1 cellular context compared by ENCODE assay signal in the genomic region with DNA sequence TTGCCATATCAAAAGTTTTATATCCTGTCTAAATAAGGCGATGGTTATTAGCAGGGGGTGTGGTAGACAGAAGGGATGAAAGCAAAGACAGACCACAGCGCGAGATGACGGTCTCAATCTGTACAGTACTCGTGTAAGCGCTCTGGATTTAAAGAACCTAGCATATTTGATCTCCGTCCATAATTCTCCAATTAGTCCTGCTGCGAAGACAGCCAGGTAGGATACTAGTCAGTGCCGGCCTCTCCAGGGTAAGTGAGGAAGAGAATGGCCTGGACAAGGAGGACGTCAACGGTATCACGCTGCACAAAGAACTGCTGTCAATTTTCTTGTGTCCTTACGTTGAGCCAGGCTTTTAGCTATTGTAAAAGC.
A peak's percentile ranks its signal among the peaks of the same experiment; 100 is the strongest.
TF ChIP-seq lines count a peak whose summit lies in the region.

No MANE protein-coding gene starts in this region.

TF ChIP-seq in K562, 482 proteins besides CTCF, POLR2A, EP300 and RAD21 (continued from another document):
- TF ChIP-seq, protein P1, sequence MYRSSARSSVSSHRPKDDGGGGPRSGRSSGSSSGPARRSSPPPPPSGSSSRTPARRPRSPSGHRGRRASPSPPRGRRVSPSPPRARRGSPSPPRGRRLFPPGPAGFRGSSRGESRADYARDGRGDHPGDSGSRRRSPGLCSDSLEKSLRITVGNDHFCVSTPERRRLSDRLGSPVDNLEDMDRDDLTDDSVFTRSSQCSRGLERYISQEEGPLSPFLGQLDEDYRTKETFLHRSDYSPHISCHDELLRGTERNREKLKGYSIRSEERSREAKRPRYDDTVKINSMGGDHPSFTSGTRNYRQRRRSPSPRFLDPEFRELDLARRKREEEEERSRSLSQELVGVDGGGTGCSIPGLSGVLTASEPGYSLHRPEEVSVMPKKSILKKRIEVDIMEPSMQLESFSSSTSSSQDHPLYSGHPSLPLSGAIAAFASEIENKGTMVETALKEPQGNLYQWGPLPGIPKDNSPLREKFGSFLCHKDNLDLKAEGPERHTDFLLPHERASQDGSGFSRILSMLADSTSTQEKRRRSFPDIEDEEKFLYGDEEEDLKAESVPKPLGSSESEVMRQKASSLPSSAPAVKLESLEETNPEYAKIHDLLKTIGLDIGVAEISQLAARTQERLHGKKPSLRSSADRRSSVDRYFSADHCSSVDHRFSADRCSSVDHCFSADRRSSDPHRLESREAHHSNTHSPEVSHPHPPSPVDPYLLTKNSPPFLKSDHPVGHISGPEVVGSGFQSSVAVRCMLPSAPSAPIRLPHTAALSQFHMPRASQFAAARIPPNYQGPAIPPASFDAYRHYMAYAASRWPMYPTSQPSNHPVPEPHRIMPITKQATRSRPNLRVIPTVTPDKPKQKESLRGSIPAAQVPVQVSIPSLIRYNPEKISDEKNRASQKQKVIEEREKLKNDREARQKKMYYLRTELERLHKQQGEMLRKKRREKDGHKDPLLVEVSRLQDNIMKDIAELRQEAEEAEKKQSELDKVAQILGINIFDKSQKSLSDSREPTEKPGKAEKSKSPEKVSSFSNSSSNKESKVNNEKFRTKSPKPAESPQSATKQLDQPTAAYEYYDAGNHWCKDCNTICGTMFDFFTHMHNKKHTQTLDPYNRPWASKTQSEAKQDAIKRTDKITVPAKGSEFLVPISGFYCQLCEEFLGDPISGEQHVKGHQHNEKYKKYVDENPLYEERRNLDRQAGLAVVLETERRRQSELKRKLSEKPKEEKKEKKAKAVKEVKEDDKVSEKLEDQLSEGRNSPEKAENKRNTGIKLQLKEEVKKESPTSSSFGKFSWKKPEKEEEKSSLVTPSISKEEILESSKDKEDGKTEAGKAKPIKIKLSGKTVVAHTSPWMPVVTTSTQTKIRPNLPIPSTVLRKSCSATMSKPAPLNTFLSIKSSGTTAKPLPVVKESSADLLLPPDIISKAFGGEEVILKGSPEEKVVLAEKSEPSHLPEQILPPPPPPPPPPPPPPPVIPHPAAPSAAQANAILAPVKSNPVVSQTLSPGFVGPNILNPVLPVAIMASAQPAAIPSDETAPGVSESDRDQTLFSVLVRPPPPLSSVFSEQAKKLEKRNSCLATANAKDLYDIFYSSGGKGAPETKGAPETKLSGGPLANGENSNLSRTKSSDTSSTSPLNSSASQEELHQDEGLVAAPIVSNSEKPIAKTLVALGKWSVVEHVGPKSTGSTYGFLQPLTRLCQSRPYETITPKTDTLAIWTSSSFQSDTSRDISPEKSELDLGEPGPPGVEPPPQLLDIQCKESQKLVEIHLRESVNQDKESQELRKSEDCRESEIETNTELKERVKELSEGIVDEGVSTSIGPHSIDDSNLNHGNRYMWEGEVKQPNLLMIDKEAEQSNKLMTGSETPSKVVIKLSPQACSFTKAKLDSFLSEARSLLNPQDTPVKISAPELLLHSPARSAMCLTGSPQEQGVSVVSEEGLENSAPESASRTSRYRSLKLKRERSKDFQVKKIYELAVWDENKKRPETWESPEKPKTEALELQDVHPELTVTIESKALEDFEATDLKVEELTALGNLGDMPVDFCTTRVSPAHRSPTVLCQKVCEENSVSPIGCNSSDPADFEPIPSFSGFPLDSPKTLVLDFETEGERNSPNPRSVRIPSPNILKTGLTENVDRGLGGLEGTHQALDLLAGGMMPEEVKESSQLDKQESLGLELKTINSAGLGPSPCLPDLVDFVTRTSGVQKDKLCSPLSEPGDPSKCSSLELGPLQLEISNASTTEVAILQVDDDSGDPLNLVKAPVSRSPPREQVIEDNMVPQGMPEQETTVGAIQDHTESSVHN (IDR thresholded peaks at IDR 0.05; ENCODE audit: borderline replicate concordance in 1 of 2, low read depth in 1 of 2), result no peak
- TF ChIP-seq ELF1 (tag; IDR thresholded peaks at IDR 0.05), result no peak
- TF ChIP-seq, protein P2, sequence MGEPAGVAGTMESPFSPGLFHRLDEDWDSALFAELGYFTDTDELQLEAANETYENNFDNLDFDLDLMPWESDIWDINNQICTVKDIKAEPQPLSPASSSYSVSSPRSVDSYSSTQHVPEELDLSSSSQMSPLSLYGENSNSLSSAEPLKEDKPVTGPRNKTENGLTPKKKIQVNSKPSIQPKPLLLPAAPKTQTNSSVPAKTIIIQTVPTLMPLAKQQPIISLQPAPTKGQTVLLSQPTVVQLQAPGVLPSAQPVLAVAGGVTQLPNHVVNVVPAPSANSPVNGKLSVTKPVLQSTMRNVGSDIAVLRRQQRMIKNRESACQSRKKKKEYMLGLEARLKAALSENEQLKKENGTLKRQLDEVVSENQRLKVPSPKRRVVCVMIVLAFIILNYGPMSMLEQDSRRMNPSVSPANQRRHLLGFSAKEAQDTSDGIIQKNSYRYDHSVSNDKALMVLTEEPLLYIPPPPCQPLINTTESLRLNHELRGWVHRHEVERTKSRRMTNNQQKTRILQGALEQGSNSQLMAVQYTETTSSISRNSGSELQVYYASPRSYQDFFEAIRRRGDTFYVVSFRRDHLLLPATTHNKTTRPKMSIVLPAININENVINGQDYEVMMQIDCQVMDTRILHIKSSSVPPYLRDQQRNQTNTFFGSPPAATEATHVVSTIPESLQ (CRISPR knock-in tag; IDR thresholded peaks at IDR 0.05), result no peak
- no peak for TF ChIP-seq ZNF224 (CRISPR knock-in tag; IDR thresholded peaks at IDR 0.05)
- TF ChIP-seq, protein P3, sequence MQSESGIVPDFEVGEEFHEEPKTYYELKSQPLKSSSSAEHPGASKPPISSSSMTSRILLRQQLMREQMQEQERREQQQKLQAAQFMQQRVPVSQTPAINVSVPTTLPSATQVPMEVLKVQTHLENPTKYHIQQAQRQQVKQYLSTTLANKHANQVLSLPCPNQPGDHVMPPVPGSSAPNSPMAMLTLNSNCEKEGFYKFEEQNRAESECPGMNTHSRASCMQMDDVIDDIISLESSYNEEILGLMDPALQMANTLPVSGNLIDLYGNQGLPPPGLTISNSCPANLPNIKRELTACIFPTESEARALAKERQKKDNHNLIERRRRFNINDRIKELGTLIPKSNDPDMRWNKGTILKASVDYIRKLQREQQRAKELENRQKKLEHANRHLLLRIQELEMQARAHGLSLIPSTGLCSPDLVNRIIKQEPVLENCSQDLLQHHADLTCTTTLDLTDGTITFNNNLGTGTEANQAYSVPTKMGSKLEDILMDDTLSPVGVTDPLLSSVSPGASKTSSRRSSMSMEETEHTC (IDR thresholded peaks at IDR 0.05), result 0 out of 2 replicates have a peak, but pooled peaks have one; percentile 20
- TF ChIP-seq, protein P4, sequence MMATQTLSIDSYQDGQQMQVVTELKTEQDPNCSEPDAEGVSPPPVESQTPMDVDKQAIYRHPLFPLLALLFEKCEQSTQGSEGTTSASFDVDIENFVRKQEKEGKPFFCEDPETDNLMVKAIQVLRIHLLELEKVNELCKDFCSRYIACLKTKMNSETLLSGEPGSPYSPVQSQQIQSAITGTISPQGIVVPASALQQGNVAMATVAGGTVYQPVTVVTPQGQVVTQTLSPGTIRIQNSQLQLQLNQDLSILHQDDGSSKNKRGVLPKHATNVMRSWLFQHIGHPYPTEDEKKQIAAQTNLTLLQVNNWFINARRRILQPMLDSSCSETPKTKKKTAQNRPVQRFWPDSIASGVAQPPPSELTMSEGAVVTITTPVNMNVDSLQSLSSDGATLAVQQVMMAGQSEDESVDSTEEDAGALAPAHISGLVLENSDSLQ (IDR thresholded peaks at IDR 0.05), result no peak
- no peak for TF ChIP-seq ETV5 (CRISPR knock-in tag; IDR thresholded peaks at IDR 0.05; ENCODE audit: low read depth)
- no peak for TF ChIP-seq LARP7 (IDR thresholded peaks at IDR 0.05)
- TF ChIP-seq SIN3A (IDR thresholded peaks at IDR 0.05; ENCODE audit: borderline replicate concordance in 2 of 2, control insufficient read depth in 1 of 2, low read depth in 2 of 2, low read length in 2 of 2), result peak in 1 of 2 experiments; percentile 47; a peak in 1 of 4 replicates
- no peak for TF ChIP-seq SMAD4 (CRISPR knock-in tag; conservative IDR thresholded peaks at IDR 0.05)
- TF ChIP-seq, protein P5, sequence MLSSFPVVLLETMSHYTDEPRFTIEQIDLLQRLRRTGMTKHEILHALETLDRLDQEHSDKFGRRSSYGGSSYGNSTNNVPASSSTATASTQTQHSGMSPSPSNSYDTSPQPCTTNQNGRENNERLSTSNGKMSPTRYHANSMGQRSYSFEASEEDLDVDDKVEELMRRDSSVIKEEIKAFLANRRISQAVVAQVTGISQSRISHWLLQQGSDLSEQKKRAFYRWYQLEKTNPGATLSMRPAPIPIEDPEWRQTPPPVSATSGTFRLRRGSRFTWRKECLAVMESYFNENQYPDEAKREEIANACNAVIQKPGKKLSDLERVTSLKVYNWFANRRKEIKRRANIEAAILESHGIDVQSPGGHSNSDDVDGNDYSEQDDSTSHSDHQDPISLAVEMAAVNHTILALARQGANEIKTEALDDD (IDR thresholded peaks at IDR 0.05), result peak; percentile 74
- no peak for TF ChIP-seq ZNF586 (CRISPR knock-in tag; conservative IDR thresholded peaks at IDR 0.05)
- TF ChIP-seq TSC22D4 (tag; IDR thresholded peaks at IDR 0.05), result no peak
